ENCODE assay signal across 20 cellular contexts in the genomic region with DNA sequence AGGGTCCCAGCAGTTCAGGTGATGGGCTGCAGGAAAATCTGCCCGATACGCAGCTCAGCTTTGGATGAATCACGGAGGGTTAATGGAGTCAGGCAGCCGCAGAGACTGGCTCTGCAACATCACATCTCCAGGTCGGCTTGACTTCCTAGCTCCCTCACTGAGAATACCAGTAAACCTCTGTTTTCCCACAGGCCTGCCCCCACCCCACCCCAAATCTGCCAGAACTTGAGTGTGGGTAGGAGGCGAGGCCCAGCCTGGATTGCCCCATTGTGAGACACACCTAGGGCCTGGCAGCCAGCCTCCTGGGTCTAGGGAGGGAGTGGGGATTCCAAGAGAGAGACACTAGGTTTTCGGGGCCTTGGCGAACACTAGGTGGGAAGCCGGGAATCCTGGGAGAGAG. TPM values are rescaled to one million over a fixed set of nuclear protein-coding genes. Genes with fewer than 3 reads are reported as not detected.
A peak's percentile ranks its signal among the peaks of the same experiment; 100 is the strongest.
DNase-seq lines count a peak whose midpoint lies in the region; ATAC-seq, FAIRE-seq and TF ChIP-seq lines count a peak whose summit lies in the region.
"Had no signal": no experiment of that assay in that cellular context is flagged by ENCODE, and none has a peak within 500 bp of the region (broad histone marks: within the 10 kb centered on the region; RNA-seq: fewer than 3 reads in every experiment).

No MANE protein-coding gene starts in this region.

- TF ChIP-seq POLR2A in suprapubic skin (IDR thresholded peaks at IDR 0.05) (no peak), gastrocnemius medialis (IDR thresholded peaks at IDR 0.05) (no peak)

- no peaks in the 10 kb centered on the region for H3K9me3 ChIP-seq in suprapubic skin
- H3K9me3 ChIP-seq in A673 (ENCODE audit: low read depth, low read length, poor library complexity, severe bottlenecking), result no peaks in the 10 kb centered on the region
- H3K9me3 ChIP-seq in CD4-positive, alpha-beta T cell (ENCODE audit: control insufficient read depth, low read length), result no peaks in the 10 kb centered on the region
- no peaks in the 10 kb centered on the region for H3K9me3 ChIP-seq in gastrocnemius medialis
- H3K9me3 ChIP-seq: BLaER1 treated with 17β-estradiol and CSF1 and Interleukin-3, amounts not matched to agents 10 nM and 100 nM had no signal

- H3K27ac Mint-ChIP-seq in CD4-positive, alpha-beta T cell, result no peak overlapping the region

- H3K36me3 ChIP-seq in bronchial epithelial cell (ENCODE audit: control insufficient read depth, insufficient read depth, low read length), result peaks cover 1% of the 10 kb centered on the region
- H3K36me3 ChIP-seq in suprapubic skin, result no peaks in the 10 kb centered on the region
- H3K36me3 ChIP-seq in A673 (ENCODE audit: insufficient read depth, low read length, poor library complexity, severe bottlenecking), result no peaks in the 10 kb centered on the region
- H3K36me3 ChIP-seq in gastrocnemius medialis, result no peaks in the 10 kb centered on the region
- H3K36me3 ChIP-seq: BLaER1 treated with 17β-estradiol and CSF1 and Interleukin-3, amounts not matched to agents 10 nM and 100 nM had no signal

- POLR2A ChIA-PET in A673 (lab: Charles Lee; ENCODE audit: low non-redundant PET), result no interaction called here
- POLR2A ChIA-PET in CD4-positive, alpha-beta T cell (lab: Charles Lee), result no interaction called here

- intact Hi-C loops in A673 (cut with micrococcal nuclease; ENCODE audit: unreplicated experiment), result no loop called here
- intact Hi-C loops in CD4-positive, alpha-beta T cell (cut with DNase I, micrococcal nuclease), result loop anchor here (2.0 kb wide), 2 partner anchors 257 to 427 kb away; no protein-coding TSS in a partner anchor
- intact Hi-C loops in gastrocnemius medialis (cut with DNase I; ENCODE audit: low total_unique reads), result loop anchor here (10.0 kb wide), 1 partner anchor 139 kb away; a partner anchor contains a TSS

- H3K4me1 ChIP-seq in foreskin keratinocyte, result no peaks in the 10 kb centered on the region
- peaks cover 54% of the 10 kb centered on the region for H3K4me1 ChIP-seq in suprapubic skin
- H3K4me1 ChIP-seq in A673 (ENCODE audit: insufficient read depth, low read length, poor library complexity, severe bottlenecking), result no peaks in the 10 kb centered on the region
- peaks cover 0 to 3% of the 10 kb centered on the region in 2 donors for H3K4me1 ChIP-seq in gastrocnemius medialis

- no peaks in the 10 kb centered on the region for H3K36me3 Mint-ChIP-seq in CD4-positive, alpha-beta T cell (ENCODE audit: low read depth)
- H3K36me3 Mint-ChIP-seq: CD8-positive, alpha-beta memory T cell had no signal

- no peak for TF ChIP-seq CTCF in bronchial epithelial cell (IDR thresholded peaks at IDR 0.05; ENCODE audit: insufficient read depth, low read length, severe bottlenecking)
- no peak for TF ChIP-seq CTCF in foreskin keratinocyte (conservative IDR thresholded peaks at IDR 0.05)
- no peak for TF ChIP-seq CTCF in suprapubic skin (IDR thresholded peaks at IDR 0.05)
- TF ChIP-seq CTCF in A673 (conservative IDR thresholded peaks at IDR 0.05; ENCODE audit: low read depth, low read length), result no peak
- TF ChIP-seq CTCF in CD4-positive, alpha-beta T cell (IDR thresholded peaks at IDR 0.05), result no peak
- TF ChIP-seq CTCF in gastrocnemius medialis (IDR thresholded peaks at IDR 0.05 in 4 of 5, conservative IDR thresholded peaks at IDR 0.05 in 1 of 5), result no peak

- no peak for TF ChIP-seq EP300 in suprapubic skin (IDR thresholded peaks at IDR 0.05)

- no peaks in the 10 kb centered on the region for H3K9me3 Mint-ChIP-seq in CD4-positive, alpha-beta T cell
- H3K9me3 Mint-ChIP-seq: CD8-positive, alpha-beta memory T cell had no signal

- peaks cover 8% of the 10 kb centered on the region for H3K4me1 Mint-ChIP-seq in CD4-positive, alpha-beta T cell (ENCODE audit: low read depth)

- no peak overlapping the region for H3K4me3 Mint-ChIP-seq in CD4-positive, alpha-beta T cell
- H3K4me3 Mint-ChIP-seq: CD8-positive, alpha-beta memory T cell had no signal

- BruUV-seq in A673 (replicated peaks; lab: Mats Ljungman, UMichigan), result no TSS peak

- peaks cover 15% of the 10 kb centered on the region for H3K27me3 Mint-ChIP-seq in CD4-positive, alpha-beta T cell

- H3K27ac ChIP-seq in foreskin keratinocyte (no peak overlapping the region), suprapubic skin (peak overlapping the region; percentile 79), A673 (ENCODE audit: low read depth, low read length, poor library complexity, severe bottlenecking) (no peak overlapping the region), gastrocnemius medialis (no peak overlapping the region)
- no peak overlapping the region for H3K27ac ChIP-seq in CD4-positive, alpha-beta T cell (ENCODE audit: low read depth, low read length)
- H3K27ac ChIP-seq: BLaER1 treated with 17β-estradiol and CSF1 and Interleukin-3, amounts not matched to agents 10 nM and 100 nM had no signal

- WGBS in suprapubic skin, result 36% methylated on average over 8 of the region's 9 CpGs

- H3K27me3 ChIP-seq in bronchial epithelial cell (ENCODE audit: control insufficient read depth, insufficient read depth, low read length) (peaks cover 3% of the 10 kb centered on the region), foreskin keratinocyte (peaks cover 56% of the 10 kb centered on the region), suprapubic skin (peaks cover 11% of the 10 kb centered on the region), A673 (replicated peaks; ENCODE audit: insufficient read depth, low read depth, low read length, poor library complexity) (peaks cover 32% of the 10 kb centered on the region), gastrocnemius medialis (peaks cover 0 to 5% (median 0%) of the 10 kb centered on the region in 3 donors)
- no peaks in the 10 kb centered on the region for H3K27me3 ChIP-seq in CD4-positive, alpha-beta T cell (ENCODE audit: control insufficient read depth, insufficient read depth, low read length)
- H3K27me3 ChIP-seq: BLaER1 treated with 17β-estradiol and CSF1 and Interleukin-3, amounts not matched to agents 10 nM and 100 nM had no signal

- peak; percentile 8 for DNase-seq in bronchial epithelial cell (ENCODE audit: low read depth)
- DNase-seq in foreskin keratinocyte, result peak in 1 of 2 donors; percentile 47
- no peak for DNase-seq in suprapubic skin (ENCODE audit: low spot score in 2 of 2)
- no peak for DNase-seq in A673 (ENCODE audit: low spot score)
- DNase-seq in CD4-positive, alpha-beta T cell, result no peak
- DNase-seq in gastrocnemius medialis, result no peak
- DNase-seq in NCI-H146 (lab: John Stamatoyannopoulos, UW), result no peak
- DNase-seq: CD8-positive, alpha-beta memory T cell; COR-L47; DMS 273 treated with DMSO at 0.1 percent for 48 hours; DND-41; EL; GOT3; H7 had no signal

- peak; percentile 45 for ATAC-seq in foreskin keratinocyte
- no peak for ATAC-seq in CD4-positive, alpha-beta T cell (ENCODE audit: poor library complexity)
- ATAC-seq in gastrocnemius medialis, result no peak
- ATAC-seq: GM12878 had no signal

- no peak overlapping the region for H3K4me3 ChIP-seq in bronchial epithelial cell (ENCODE audit: low read depth, low read length)
- H3K4me3 ChIP-seq in suprapubic skin, result no peak overlapping the region
- H3K4me3 ChIP-seq in A673 (ENCODE audit: low read depth, low read length, poor library complexity, severe bottlenecking), result no peak overlapping the region
- H3K4me3 ChIP-seq in gastrocnemius medialis, result no peak overlapping the region
- H3K4me3 ChIP-seq: BLaER1 treated with 17β-estradiol and CSF1 and Interleukin-3, amounts not matched to agents 10 nM and 100 nM; GM12878 had no signal

- FAIRE-seq in bronchial epithelial cell (lab: Jason Lieb, UNC), result no peak
- FAIRE-seq: A204.1, GM12878 had no signal

- in situ Hi-C loops in gastrocnemius medialis (cut with MboI; ENCODE audit: low sequenced_read_pairs in 4 of 4), result loop anchor here in 1 of 4 donors (10.0 kb wide), 1 partner anchor 149 kb away; a partner anchor contains a TSS

- CTCF ChIA-PET in A673 (lab: Charles Lee), result interaction anchor here (0.5 kb wide), 1 partner anchor 339 kb away, joined by 3 read pairs; a partner anchor contains a TSS
- CTCF ChIA-PET in CD4-positive, alpha-beta T cell (lab: Charles Lee), result no interaction called here

RNA-seq across cellular contexts. Expression of a gene that starts 3.7 kb away (rescaled TPM):
- total RNA-seq in bronchial epithelial cell (1.4 TPM in 1 of 2 replicates, not detected in the other), foreskin keratinocyte (9.0 and 12.6 TPM in 2 replicates), suprapubic skin (over 10,000 TPM in 2 of 4 donors, 1,000 to 10,000 TPM in 2; 1,056 to 12,237 (median 8,197) TPM), A673 (2021) (not detected in 2 replicates), gastrocnemius medialis (not detected)
- polyA plus RNA-seq in foreskin keratinocyte, result 8.9 and 14.4 TPM in 2 replicates
- total RNA-seq in CD4-positive, alpha-beta T cell, result not detected
- total RNA-seq: CD8-positive, alpha-beta memory T cell; G401; GM12878; HT-29 had no signal
- polyA plus RNA-seq: AG04450; CD8-positive, alpha-beta memory T cell had no signal

RNA-seq across cellular contexts. Expression of a gene that starts 19.5 kb away (rescaled TPM):
- total RNA-seq in bronchial epithelial cell, result 97.4 and 269 TPM in 2 replicates
- 264 and 272 TPM in 2 replicates for total RNA-seq in foreskin keratinocyte
- polyA plus RNA-seq in foreskin keratinocyte, result 387 and 391 TPM in 2 replicates
- total RNA-seq in suprapubic skin, result 1,000 to 10,000 TPM; 2,237 to 6,229 (median 5,437) TPM
- total RNA-seq in A673 (2021), result not detected in 2 replicates
- not detected for total RNA-seq in CD4-positive, alpha-beta T cell
- under 1 TPM in 1 of 4 donors, not detected in 3; 0.89 TPM for total RNA-seq in gastrocnemius medialis

RNA-seq across cellular contexts. Expression of a gene that starts 34.1 kb away (rescaled TPM):
- total RNA-seq in bronchial epithelial cell, result 9.5 and 107 TPM in 2 replicates
- total RNA-seq in foreskin keratinocyte, result 4.8 and 5.7 TPM in 2 replicates
- polyA plus RNA-seq in foreskin keratinocyte, result 3.4 and 6.4 TPM in 2 replicates
- total RNA-seq in suprapubic skin, result 1,000 to 10,000 TPM in 3 of 4 donors, 100 to 1,000 TPM in 1; 308 to 1,594 (median 1,430) TPM
- total RNA-seq in A673 (2021), result not detected in 2 replicates
- not detected for total RNA-seq in CD4-positive, alpha-beta T cell
- not detected for total RNA-seq in gastrocnemius medialis
- total RNA-seq: CD8-positive, alpha-beta memory T cell; G401; GM12878; H7; HT-29 had no signal
- polyA plus RNA-seq: CD8-positive, alpha-beta memory T cell had no signal

RNA-seq across cellular contexts. Expression of a gene that starts 39.3 kb away (rescaled TPM):
- total RNA-seq in bronchial epithelial cell, result not detected in 2 replicates
- total RNA-seq in foreskin keratinocyte, result not detected in 2 replicates
- not detected in 2 replicates for polyA plus RNA-seq in foreskin keratinocyte
- 1 to 10 TPM; 4.1 to 8.4 (median 6.4) TPM for total RNA-seq in suprapubic skin
- not detected in 2 replicates for total RNA-seq in A673 (2021)
- total RNA-seq in CD4-positive, alpha-beta T cell, result not detected
- not detected for total RNA-seq in gastrocnemius medialis
- total RNA-seq: CD8-positive, alpha-beta memory T cell; G401; GM12878; HT-29 had no signal
- polyA plus RNA-seq: AG04450; CD8-positive, alpha-beta memory T cell had no signal

RNA-seq across cellular contexts. Expression of a gene that starts 45.9 kb away (rescaled TPM):
- total RNA-seq in bronchial epithelial cell, result not detected in 2 replicates
- total RNA-seq in foreskin keratinocyte, result not detected in 2 replicates
- not detected in 2 replicates for polyA plus RNA-seq in foreskin keratinocyte
- under 1 TPM in 3 of 4 donors, not detected in 1; 0.29 to 0.64 (median 0.30) TPM for total RNA-seq in suprapubic skin
- not detected in 2 replicates for total RNA-seq in A673 (2021)
- under 1 TPM in 1 of 2 experiments, not detected in 1; 0.41 TPM for total RNA-seq in CD4-positive, alpha-beta T cell
- not detected for total RNA-seq in gastrocnemius medialis
- total RNA-seq: CD8-positive, alpha-beta memory T cell; G401; H7 had no signal
- polyA plus RNA-seq: AG04450; CD8-positive, alpha-beta memory T cell had no signal

Comparison
In these comparisons a context has a peak if more than half of its experiments do, and no peak if none do; other contexts are left out.
1. RNA of a gene that starts 3.7 kb away (total RNA-seq): 1,056 to 12,237 TPM in suprapubic skin; 9.0 to 12.6 TPM in foreskin keratinocyte, 1.4 TPM in bronchial epithelial cell, not detected in A673, not detected in CD4-positive, alpha-beta T cell and not detected in gastrocnemius medialis; every median in the first group is over 10 times any median in the second.
2. RNA of a gene that starts 19.5 kb away (total RNA-seq): 2,237 to 6,229 TPM in suprapubic skin, 264 to 272 TPM in foreskin keratinocyte and 97.4 to 269 TPM in bronchial epithelial cell; not detected in CD4-positive, alpha-beta T cell, not detected in A673 and 0.89 TPM in gastrocnemius medialis; every median in the first group is over 10 times any median in the second.